In genomic region chr3:11583638-11584046, GRCh38 we compare ENCODE assay signal across 11 cellular contexts.
A peak's percentile ranks its signal among the peaks of the same experiment; 100 is the strongest.
DNase-seq lines count a peak whose midpoint lies in the region; TF ChIP-seq lines count a peak whose summit lies in the region.
"Had no signal": no experiment of that assay in that cellular context is flagged by ENCODE, and none has a peak within 500 bp of the region (broad histone marks: within the 10 kb centered on the region; RNA-seq: fewer than 3 reads in every experiment).

No MANE protein-coding gene starts in this region.

- H3K79me2 ChIP-seq in ACC112 (ENCODE audit: control insufficient read depth, insufficient read depth, low read length, unreplicated experiment): peaks cover 96% of the 10 kb centered on the region

- TF ChIP-seq EP300 in esophagus muscularis mucosa (IDR thresholded peaks at IDR 0.05): no peak

- 35% methylated on average over 10 of the region's 10 CpGs for WGBS in esophagus muscularis mucosa

- TF ChIP-seq POLR2A in Peyer's patch (IDR thresholded peaks at IDR 0.05): no peak
- TF ChIP-seq POLR2A in esophagus muscularis mucosa (IDR thresholded peaks at IDR 0.05; ENCODE audit: low read depth): no peak

- TF ChIP-seq CTCF in Peyer's patch (IDR thresholded peaks at IDR 0.05): no peak
- no peak for TF ChIP-seq CTCF in esophagus muscularis mucosa (IDR thresholded peaks at IDR 0.05)
- no peak for TF ChIP-seq CTCF in neural crest cell (conservative IDR thresholded peaks at IDR 0.05)

- DNase-seq in Peyer's patch (no peak), esophagus muscularis mucosa (ENCODE audit: extremely low spot score) (no peak), neural crest cell (ENCODE audit: low read depth, low spot score) (no peak), NCI-H82 (lab: John Stamatoyannopoulos, UW) (no peak), NCI-H1694 treated with DMSO at 0.1 percent for 48 hours (lab: John Stamatoyannopoulos, UW) (no peak), ecto neural progenitor cell (ENCODE audit: low spot score) (no peak)
- no peak for DNase-seq in stimulated activated naive CD4-positive, alpha-beta T cell treated with Interleukin-2 at 50 U/mL for 16 hours (lab: John Stamatoyannopoulos, UW)
- DNase-seq: activated B cell treated with CpG ODN at 0.5 μM for 24 hours, NCI-H1417 treated with DMSO at 0.1 percent for 48 hours, OCI-M1 had no signal

- no peaks in the 10 kb centered on the region for H3K27me3 ChIP-seq in ACC112 (ENCODE audit: insufficient read depth, low read length)
- H3K27me3 ChIP-seq in Peyer's patch: no peaks in the 10 kb centered on the region
- H3K27me3 ChIP-seq in esophagus muscularis mucosa: no peaks in the 10 kb centered on the region

- H3K4me3 Mint-ChIP-seq in neural crest cell: peak overlapping the region; percentile 29
- H3K4me3 Mint-ChIP-seq: activated B cell treated with CpG ODN at 0.5 μM for 24 hours had no signal

- H3K36me3 ChIP-seq in ACC112 (ENCODE audit: insufficient read depth, low read length) (peaks cover 11% of the 10 kb centered on the region; the same call in 1 of the 2 replicates), Peyer's patch (no peaks in the 10 kb centered on the region), esophagus muscularis mucosa (no peaks in the 10 kb centered on the region)

- peaks cover 20% of the 10 kb centered on the region for H3K36me3 Mint-ChIP-seq in neural crest cell (ENCODE audit: low read depth)

- no peak overlapping the region for H3K27ac Mint-ChIP-seq in neural crest cell (ENCODE audit: unreplicated experiment)
- H3K27ac Mint-ChIP-seq: activated B cell treated with CpG ODN at 0.5 μM for 24 hours had no signal

- H2AFZ ChIP-seq in ACC112 (ENCODE audit: low read length, unreplicated experiment): no peak overlapping the region

- H3K4me3 ChIP-seq in ACC112 (ENCODE audit: low read depth, low read length): no peak overlapping the region
- H3K4me3 ChIP-seq in Peyer's patch: no peak overlapping the region
- no peak overlapping the region for H3K4me3 ChIP-seq in esophagus muscularis mucosa

- no peaks in the 10 kb centered on the region for H3K9me3 ChIP-seq in Peyer's patch
- no peaks in the 10 kb centered on the region for H3K9me3 ChIP-seq in esophagus muscularis mucosa

- peaks cover 85% of the 10 kb centered on the region for H3K4me1 Mint-ChIP-seq in neural crest cell

- intact Hi-C loops in esophagus muscularis mucosa (cut with DNase I): no loop called here

- no peaks in the 10 kb centered on the region for H3K27me3 Mint-ChIP-seq in neural crest cell (ENCODE audit: low read depth)
- H3K27me3 Mint-ChIP-seq: activated B cell treated with CpG ODN at 0.5 μM for 24 hours had no signal

- no peaks in the 10 kb centered on the region for H3K9me3 Mint-ChIP-seq in neural crest cell
- H3K9me3 Mint-ChIP-seq: activated B cell treated with CpG ODN at 0.5 μM for 24 hours had no signal

- H3K4me1 ChIP-seq in ACC112 (ENCODE audit: control insufficient read depth, insufficient read depth, low read length, unreplicated experiment): peaks cover 44% of the 10 kb centered on the region
- peaks cover 0 to 27% (median 0%) of the 10 kb centered on the region in 4 donors for H3K4me1 ChIP-seq in Peyer's patch
- H3K4me1 ChIP-seq in esophagus muscularis mucosa: peaks cover 52 to 87% (median 83%) of the 10 kb centered on the region in 4 donors

- H3K27ac ChIP-seq in ACC112 (ENCODE audit: low read depth, low read length) (peak overlapping the region; percentile 86), Peyer's patch (peak overlapping the region in 3 of 4 donors; percentile 30 to 38 (median 31)), esophagus muscularis mucosa (replicated peaks in 1 of 4) (peak overlapping the region; percentile 61 to 73 (median 72))

Comparison
In these comparisons a context has a peak if more than half of its experiments do, and no peak if none do; other contexts are left out.
1. H3K27ac ChIP-seq: peak in every context shown above with its lines; median percentile 86 in ACC112; 72 in esophagus muscularis mucosa; 31 in Peyer's patch.